ENCODE assay signal across 18 cellular contexts in the genomic region with DNA sequence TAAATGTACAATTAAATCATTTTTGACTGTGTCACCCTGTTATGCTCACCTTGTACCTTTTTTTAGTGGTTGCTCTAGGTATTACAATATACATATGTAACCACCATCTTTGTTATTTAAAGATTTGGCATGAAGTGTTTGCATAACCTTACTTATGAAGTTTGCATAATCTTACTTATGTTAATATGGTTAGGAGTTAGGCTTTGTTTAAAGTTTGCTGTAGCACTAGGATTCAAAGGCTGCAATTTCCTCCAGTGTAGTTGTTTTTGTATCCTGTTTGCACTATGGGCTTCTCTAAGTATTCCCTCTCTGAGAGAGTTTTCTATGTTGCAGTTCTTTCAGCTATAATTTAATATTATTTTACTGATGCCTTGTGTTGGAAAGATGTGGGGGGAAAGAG. TPM values are rescaled to one million over a fixed set of nuclear protein-coding genes. Genes with fewer than 3 reads are reported as not detected.
A peak's percentile ranks its signal among the peaks of the same experiment; 100 is the strongest.
DNase-seq lines count a peak whose midpoint lies in the region; ATAC-seq, FAIRE-seq and TF ChIP-seq lines count a peak whose summit lies in the region.
"Had no signal": no experiment of that assay in that cellular context is flagged by ENCODE, and none has a peak within 500 bp of the region (broad histone marks: within the 10 kb centered on the region; RNA-seq: fewer than 3 reads in every experiment).

No MANE protein-coding gene starts in this region.

- H3K9me3 ChIP-seq in H9 (ENCODE audit: control insufficient read depth, low read depth, low read length) (no peaks in the 10 kb centered on the region), HUES64 (ENCODE audit: insufficient read depth, low read depth, low read length) (no peaks in the 10 kb centered on the region), H1 (ENCODE audit: insufficient read depth in 2 of 2, low read depth in 1 of 2, low read length in 1 of 2) (no peaks in the 10 kb centered on the region)

- no peak overlapping the region for H3K4me3 Mint-ChIP-seq in H9
- no peak overlapping the region for H3K4me3 Mint-ChIP-seq in neural crest cell
- H3K4me3 Mint-ChIP-seq: CD4-positive, CD25-positive, alpha-beta regulatory T cell; IgD-negative memory B cell had no signal

- H2AK5ac ChIP-seq in H9 (ENCODE audit: insufficient read length, low read length) (no peak overlapping the region), H1 (ENCODE audit: low read depth, low read length) (no peak overlapping the region)

- no peak for TF ChIP-seq EP300 in H1 (IDR thresholded peaks at IDR 0.05; ENCODE audit: borderline replicate concordance in 1 of 2, low read depth in 2 of 2, low read length in 2 of 2)

- H2BK5ac ChIP-seq in H9 (ENCODE audit: insufficient read length, low read length): no peak overlapping the region
- no peak overlapping the region for H2BK5ac ChIP-seq in H1 (ENCODE audit: low read depth, low read length)

- no peak overlapping the region for H3K14ac ChIP-seq in H9 (ENCODE audit: insufficient read depth, low read length)
- no peak overlapping the region for H3K14ac ChIP-seq in H1 (ENCODE audit: insufficient read length)

- H4K20me1 ChIP-seq in H9 (ENCODE audit: control insufficient read depth, insufficient read depth, insufficient read length) (no peaks in the 10 kb centered on the region), H1 (replicated peaks in 1 of 2; ENCODE audit: control insufficient read depth in 1 of 2, insufficient read depth in 2 of 2, low read length in 2 of 2) (no peaks in the 10 kb centered on the region)

- H3K23ac ChIP-seq in H9 (ENCODE audit: insufficient read length, low read depth, low read length) (no peak overlapping the region), H1 (ENCODE audit: insufficient read length) (no peak overlapping the region)

- H3K9ac ChIP-seq in H9 (ENCODE audit: extremely low read depth, insufficient read length, low read length) (no peak overlapping the region), HUES64 (ENCODE audit: low read depth, low read length) (no peak overlapping the region), H1 (replicated peaks in 1 of 4; ENCODE audit: extremely low read depth in 1 of 4, low read depth in 3 of 4, low read length in 3 of 4) (no peak overlapping the region)
- H3K9ac ChIP-seq: BLaER1 treated with 17β-estradiol and CSF1 and Interleukin-3, amounts not matched to agents 10 nM and 100 nM had no signal

- H3K27ac Mint-ChIP-seq in H9: no peak overlapping the region
- H3K27ac Mint-ChIP-seq in neural crest cell (ENCODE audit: unreplicated experiment): no peak overlapping the region
- H3K27ac Mint-ChIP-seq: CD4-positive, CD25-positive, alpha-beta regulatory T cell; IgD-negative memory B cell had no signal

- H3K4me2 ChIP-seq in H9 (ENCODE audit: insufficient read depth, insufficient read length, low read length) (peak overlapping the region; percentile 47), H1 (ENCODE audit: insufficient read depth in 1 of 2, low read depth in 2 of 2, low read length in 2 of 2) (0 out of 4 replicates have a peak overlapping the region, but pooled peaks of 1 of the 2 experiments have one; percentile 44)
- H3K4me2 ChIP-seq: BLaER1 treated with 17β-estradiol and CSF1 and Interleukin-3, amounts not matched to agents 10 nM and 100 nM had no signal

- no peaks in the 10 kb centered on the region for H3K36me3 ChIP-seq in HUES64 (ENCODE audit: insufficient read depth, low read length)
- no peaks in the 10 kb centered on the region for H3K36me3 ChIP-seq in H1 (ENCODE audit: control insufficient read depth in 2 of 4, insufficient read depth in 4 of 4, low read length in 3 of 4)
- H3K36me3 ChIP-seq: BLaER1 treated with 17β-estradiol and CSF1 and Interleukin-3, amounts not matched to agents 10 nM and 100 nM had no signal

- H3T11ph ChIP-seq in H9 (ENCODE audit: low read length): no peak overlapping the region

- H3K79me1 ChIP-seq in H9 (ENCODE audit: insufficient read depth, low read depth, low read length, poor library complexity, severe bottlenecking) (no peaks in the 10 kb centered on the region), H1 (ENCODE audit: low read depth, low read length) (no peaks in the 10 kb centered on the region)

- POLR2A ChIA-PET in H1 (lab: Charles Lee; ENCODE audit: partially characterized antibody): no interaction called here

- H2BK12ac ChIP-seq in H9 (ENCODE audit: insufficient read length, low read depth, low read length) (no peak overlapping the region), H1 (ENCODE audit: low read depth, low read length) (no peak overlapping the region)

- peaks cover 21 to 27% of the 10 kb centered on the region in 2 experiments for H3K4me1 Mint-ChIP-seq in H9
- no peaks in the 10 kb centered on the region for H3K4me1 Mint-ChIP-seq in neural crest cell
- H3K4me1 Mint-ChIP-seq: CD4-positive, CD25-positive, alpha-beta regulatory T cell; IgD-negative memory B cell had no signal

- peak; percentile 88 for FAIRE-seq in H1 (lab: Jason Lieb, UNC)
- FAIRE-seq: GM19239, H54, HTR-8/SVneo had no signal

- no peak overlapping the region for H2BK20ac ChIP-seq in H9 (ENCODE audit: low read depth, low read length, poor library complexity, severe bottlenecking)
- H2BK20ac ChIP-seq in H1 (ENCODE audit: low read length): no peak overlapping the region

- H4K91ac ChIP-seq in H9 (ENCODE audit: insufficient read length, low read depth, low read length) (no peak overlapping the region), H1 (replicated peaks; ENCODE audit: insufficient read length, low read length) (no peak overlapping the region)

- H3K4me1 ChIP-seq in H9 (ENCODE audit: insufficient read depth, low read length) (no peaks in the 10 kb centered on the region), HUES64 (ENCODE audit: insufficient read depth, low read length) (no peaks in the 10 kb centered on the region; the same call in 1 of the 2 replicates), H1 (replicated peaks in 1 of 4; ENCODE audit: control insufficient read depth in 3 of 4, insufficient read depth in 4 of 4, low read length in 3 of 4) (peaks cover 0 to 2% (median under 1%) of the 10 kb centered on the region in 4 experiments; a peak in 1 of 7 replicates)
- H3K4me1 ChIP-seq: BLaER1 treated with 17β-estradiol and CSF1 and Interleukin-3, amounts not matched to agents 10 nM and 100 nM had no signal

- H2BK15ac ChIP-seq in H9 (ENCODE audit: low read depth, low read length) (no peak overlapping the region), H1 (ENCODE audit: low read length) (no peak overlapping the region)

- H2AFZ ChIP-seq in H9 (ENCODE audit: low read length): no peak overlapping the region
- H2AFZ ChIP-seq in H1 (ENCODE audit: low read length): no peak overlapping the region

- H3K79me2 ChIP-seq in H9 (ENCODE audit: insufficient read depth, low read length) (no peaks in the 10 kb centered on the region), H1 (ENCODE audit: control insufficient read depth in 1 of 2, insufficient read depth in 2 of 2, low read length in 2 of 2) (no peaks in the 10 kb centered on the region)

- peaks cover 9% of the 10 kb centered on the region for H3K27me3 Mint-ChIP-seq in H9 (ENCODE audit: low read depth)
- peaks cover 2% of the 10 kb centered on the region for H3K27me3 Mint-ChIP-seq in neural crest cell (ENCODE audit: low read depth)

- no peak overlapping the region for H4K5ac ChIP-seq in H9 (ENCODE audit: insufficient read length, low read depth, low read length)
- H4K5ac ChIP-seq in H1 (ENCODE audit: insufficient read length, low read depth, low read length): no peak overlapping the region

- H3K23me2 ChIP-seq in H9 (ENCODE audit: insufficient read length, low read depth, low read length, poor library complexity, severe bottlenecking): no peaks in the 10 kb centered on the region
- H3K23me2 ChIP-seq in H1 (ENCODE audit: low read depth, low read length): no peaks in the 10 kb centered on the region

- H3K56ac ChIP-seq in H9 (ENCODE audit: insufficient read length, low read depth, low read length): no peak overlapping the region
- no peak overlapping the region for H3K56ac ChIP-seq in H1 (replicated peaks; ENCODE audit: insufficient read length, low read depth, low read length)

- no peaks in the 10 kb centered on the region; the same call in 1 of the 2 replicates for H3K27me3 ChIP-seq in H9 (ENCODE audit: insufficient read depth, low read length)
- H3K27me3 ChIP-seq in HUES64 (ENCODE audit: insufficient read depth, low read length): peaks cover 2% of the 10 kb centered on the region; the same call in 1 of the 2 replicates
- H3K27me3 ChIP-seq in H1 (replicated peaks in 1 of 4; ENCODE audit: control insufficient read depth in 3 of 4, extremely low read depth in 1 of 4, insufficient read depth in 3 of 4, low read length in 3 of 4): peaks cover 0 to 6% (median under 1%) of the 10 kb centered on the region in 4 experiments; a peak in 4 of 7 replicates

- DNase-seq in H9 (no peak), H1 (ENCODE audit: low read depth in 1 of 2, low spot score in 2 of 2) (no peak), neural crest cell (ENCODE audit: low read depth, low spot score) (no peak), left cardiac atrium (no peak), ureter (ENCODE audit: low spot score) (no peak)
- no peak for DNase-seq in activated CD4-positive, alpha-beta T cell treated with anti-CD3 and anti-CD28 coated beads, Interleukin-2, amount 50 U/mL, for 48 hours
- DNase-seq: ACHN; CD4-positive, CD25-positive, alpha-beta regulatory T cell; DMS53; GF-D8 had no signal

- CTCF ChIA-PET in H1 (lab: Charles Lee; ENCODE audit: partially characterized antibody): no interaction called here

- H3K4me3 ChIP-seq in HUES64 (ENCODE audit: low read length) (peak overlapping the region; percentile 11; the same call in 1 of the 2 replicates), H1 (ENCODE audit: extremely low read depth in 1 of 4, insufficient read depth in 2 of 4, low read depth in 3 of 4, low read length in 4 of 4) (peak overlapping the region in 1 of 4 experiments; percentile 24; a peak in 1 of 8 replicates)
- H3K4me3 ChIP-seq: BLaER1 treated with 17β-estradiol and CSF1 and Interleukin-3, amounts not matched to agents 10 nM and 100 nM had no signal

- ATAC-seq in HG03521 (IDR thresholded peaks at IDR 0.05; ENCODE audit: unreplicated experiment): no peak
- no peak for ATAC-seq in left cardiac atrium

- no peak for TF ChIP-seq CTCF in H9 (conservative IDR thresholded peaks at IDR 0.05)
- TF ChIP-seq CTCF in H1 (IDR thresholded peaks at IDR 0.05; ENCODE audit: control extremely low read depth in 1 of 3, insufficient read depth in 1 of 3, low read depth in 1 of 3, low read length in 3 of 3): no peak
- peak; percentile 30 for TF ChIP-seq CTCF in neural crest cell (conservative IDR thresholded peaks at IDR 0.05)

- peaks cover 0 to 2% (median 1%) of the 10 kb centered on the region in 3 experiments; a peak in 2 of 7 replicates for H3K36me3 Mint-ChIP-seq in H9 (ENCODE audit: insufficient read depth in 1 of 3, low read depth in 3 of 3)
- H3K36me3 Mint-ChIP-seq in neural crest cell (ENCODE audit: low read depth): no peaks in the 10 kb centered on the region
- H3K36me3 Mint-ChIP-seq: CD4-positive, CD25-positive, alpha-beta regulatory T cell; IgD-negative memory B cell had no signal

- intact Hi-C loops in left cardiac atrium (cut with DNase I): no loop called here

- no peak overlapping the region for H4K8ac ChIP-seq in H9 (replicated peaks; ENCODE audit: insufficient read length, low read depth, low read length)
- H4K8ac ChIP-seq in H1 (ENCODE audit: extremely low read depth, insufficient read depth, low read length): no peak overlapping the region

- H3K4ac ChIP-seq in H9 (ENCODE audit: low read depth, low read length) (no peak overlapping the region), H1 (replicated peaks; ENCODE audit: insufficient read length, low read depth, low read length) (no peak overlapping the region)

- H3K27ac ChIP-seq in H9 (ENCODE audit: insufficient read length, low read depth, low read length) (no peak overlapping the region), HUES64 (ENCODE audit: low read depth, low read length) (no peak overlapping the region), H1 (ENCODE audit: low read depth, low read length) (no peak overlapping the region)
- H3K27ac ChIP-seq: BLaER1 treated with 17β-estradiol and CSF1 and Interleukin-3, amounts not matched to agents 10 nM and 100 nM had no signal

- H3K9me3 Mint-ChIP-seq in H9: peaks cover 54 to 56% of the 10 kb centered on the region in 2 experiments
- H3K9me3 Mint-ChIP-seq in neural crest cell: no peaks in the 10 kb centered on the region
- H3K9me3 Mint-ChIP-seq: CD4-positive, CD25-positive, alpha-beta regulatory T cell; IgD-negative memory B cell had no signal

- H3K18ac ChIP-seq in H9 (ENCODE audit: insufficient read length, low read depth, low read length) (no peak overlapping the region), H1 (ENCODE audit: extremely low read depth, low read length) (no peak overlapping the region)

- no peak for TF ChIP-seq RAD21 in H1 (IDR thresholded peaks at IDR 0.05 in 1 of 2, conservative IDR thresholded peaks at IDR 0.05 in 1 of 2; ENCODE audit: low read depth in 2 of 2, low read length in 2 of 2)

- H2BK120ac ChIP-seq in H9 (ENCODE audit: low read depth, low read length, poor library complexity, severe bottlenecking) (no peak overlapping the region), H1 (replicated peaks; ENCODE audit: low read depth, low read length) (no peak overlapping the region)

- TF ChIP-seq POLR2A in H1 (IDR thresholded peaks at IDR 0.05; ENCODE audit: control extremely low read depth in 1 of 2, low read depth in 2 of 2, low read length in 2 of 2): no peak

RNA-seq across cellular contexts. Expression of gene GSPT2, which starts 15.0 kb away (rescaled TPM):
- total RNA-seq in H9 (2021) (51.0 and 53.2 TPM in 2 replicates), neural crest cell (21.6 and 22.2 TPM in 2 replicates), left cardiac atrium (1 to 10 TPM; 8.7 to 9.4 TPM), ureter (12.0 TPM)
- 27.4 TPM for polyA plus RNA-seq in HUES64 (2013, experiment 1 of 2)
- 27.0 TPM for polyA plus RNA-seq in HUES64 (2013, experiment 2 of 2)
- 27.7 and 28.2 TPM in 2 replicates for total RNA-seq in H1 (2021; fragmentation: NEBNext Ultra II Directional; extraction: Animal tissue kit (Norgen Biotek cat#: 25700))
- polyA plus RNA-seq in H1 (2011; rRNA removed): 9.6 and 10.8 TPM in 2 replicates
- 13.0 TPM for polyA plus RNA-seq in H1 (2011; cell fraction: cytosol; rRNA removed)
- 6.6 TPM for polyA plus RNA-seq in H1 (2011; cell fraction: nucleus; rRNA removed)
- 21.6 to 33.3 TPM (median 22.4 TPM) in 4 replicates for polyA plus RNA-seq in H1 (2012, experiment 1 of 2)
- 5.9 TPM for polyA plus RNA-seq in H1 (2012, experiment 2 of 2)
- 21.6 TPM for polyA plus RNA-seq in H1 (2013, experiment 1 of 2)
- polyA plus RNA-seq in H1 (2013, experiment 2 of 2): 19.8 TPM
- polyA minus RNA-seq in H1 (2011; rRNA and poly(A)+ RNA removed): 5.1 and 8.3 TPM in 2 replicates
- 10.3 TPM for polyA minus RNA-seq in H1 (2011; cell fraction: cytosol; rRNA and poly(A)+ RNA removed)
- polyA minus RNA-seq in H1 (2011; cell fraction: nucleus; rRNA and poly(A)+ RNA removed): 8.6 TPM

RNA-seq across cellular contexts. Expression of gene CENPVL1, which starts 17.9 kb away (rescaled TPM):
- total RNA-seq in H9 (2021): 2.8 TPM in 2 replicates
- polyA plus RNA-seq in HUES64 (2013, experiment 1 of 2): 1.9 TPM
- polyA plus RNA-seq in HUES64 (2013, experiment 2 of 2): 1.9 TPM
- total RNA-seq in H1 (2021; fragmentation: NEBNext Ultra II Directional; extraction: Animal tissue kit (Norgen Biotek cat#: 25700)): 2.9 and 3.2 TPM in 2 replicates
- polyA plus RNA-seq in H1 (2011; rRNA removed): 7.3 and 8.0 TPM in 2 replicates
- 6.3 TPM for polyA plus RNA-seq in H1 (2011; cell fraction: cytosol; rRNA removed)
- polyA plus RNA-seq in H1 (2011; cell fraction: nucleus; rRNA removed): 3.0 TPM
- 2.9 to 3.9 TPM (median 3.4 TPM) in 4 replicates for polyA plus RNA-seq in H1 (2012, experiment 1 of 2)
- polyA plus RNA-seq in H1 (2012, experiment 2 of 2): 3.7 TPM
- 1.9 TPM for polyA plus RNA-seq in H1 (2013, experiment 1 of 2)
- polyA plus RNA-seq in H1 (2013, experiment 2 of 2): 1.6 TPM
- 2.8 and 3.5 TPM in 2 replicates for polyA minus RNA-seq in H1 (2011; rRNA and poly(A)+ RNA removed)
- polyA minus RNA-seq in H1 (2011; cell fraction: cytosol; rRNA and poly(A)+ RNA removed): 3.3 TPM
- 3.6 TPM for polyA minus RNA-seq in H1 (2011; cell fraction: nucleus; rRNA and poly(A)+ RNA removed)
- 1.3 and 1.6 TPM in 2 replicates for total RNA-seq in neural crest cell
- total RNA-seq in left cardiac atrium: not detected
- total RNA-seq in ureter: not detected
- total RNA-seq: A172; CD4-positive, CD25-positive, alpha-beta regulatory T cell had no signal
- polyA plus RNA-seq: CD4-positive, CD25-positive, alpha-beta regulatory T cell; IgD-negative memory B cell had no signal

RNA-seq across cellular contexts. Expression of gene CENPVL2, which starts 45.6 kb away (rescaled TPM):
- total RNA-seq in H9 (2021) (2.8 TPM in 2 replicates), neural crest cell (1.3 and 1.6 TPM in 2 replicates), left cardiac atrium (not detected), ureter (not detected)
- 1.9 TPM for polyA plus RNA-seq in HUES64 (2013, experiment 1 of 2)
- 1.9 TPM for polyA plus RNA-seq in HUES64 (2013, experiment 2 of 2)
- 2.9 and 3.2 TPM in 2 replicates for total RNA-seq in H1 (2021; fragmentation: NEBNext Ultra II Directional; extraction: Animal tissue kit (Norgen Biotek cat#: 25700))
- 7.3 and 8.0 TPM in 2 replicates for polyA plus RNA-seq in H1 (2011; rRNA removed)
- polyA plus RNA-seq in H1 (2011; cell fraction: cytosol; rRNA removed): 6.3 TPM
- 3.0 TPM for polyA plus RNA-seq in H1 (2011; cell fraction: nucleus; rRNA removed)
- polyA plus RNA-seq in H1 (2012, experiment 1 of 2): 2.9 to 3.9 TPM (median 3.4 TPM) in 4 replicates
- polyA plus RNA-seq in H1 (2012, experiment 2 of 2): 3.7 TPM
- 1.9 TPM for polyA plus RNA-seq in H1 (2013, experiment 1 of 2)
- 1.6 TPM for polyA plus RNA-seq in H1 (2013, experiment 2 of 2)
- 2.8 and 3.5 TPM in 2 replicates for polyA minus RNA-seq in H1 (2011; rRNA and poly(A)+ RNA removed)
- polyA minus RNA-seq in H1 (2011; cell fraction: cytosol; rRNA and poly(A)+ RNA removed): 3.3 TPM
- polyA minus RNA-seq in H1 (2011; cell fraction: nucleus; rRNA and poly(A)+ RNA removed): 3.6 TPM
- total RNA-seq: A172; CD4-positive, CD25-positive, alpha-beta regulatory T cell had no signal
- polyA plus RNA-seq: CD4-positive, CD25-positive, alpha-beta regulatory T cell; IgD-negative memory B cell had no signal
